Comparison of ENCODE assay signal across 10 cellular contexts in genomic region chr19:2587001-2587719, GRCh38.
DNase-seq lines count a peak whose midpoint lies in the region; ATAC-seq, FAIRE-seq and TF ChIP-seq lines count a peak whose summit lies in the region.
"Had no signal": no experiment of that assay in that cellular context is flagged by ENCODE, and none has a peak within 500 bp of the region (broad histone marks: within the 10 kb centered on the region; RNA-seq: fewer than 3 reads in every experiment).

No MANE protein-coding gene starts in this region.

- ATAC-seq in gastrocnemius medialis (no peak), HG02981 (IDR thresholded peaks at IDR 0.05; ENCODE audit: unreplicated experiment) (no peak)

- intact Hi-C loops in Caco-2 (cut with micrococcal nuclease; ENCODE audit: unreplicated experiment) (no loop called here), ascending aorta (cut with DNase I) (no loop called here), gastrocnemius medialis (cut with DNase I; ENCODE audit: low total_unique reads) (no loop called here)

- H3K36me3 Mint-ChIP-seq in Caco-2 (ENCODE audit: insufficient read depth, unreplicated experiment): peaks cover 6% of the 10 kb centered on the region

- peak overlapping the region; percentile 53 for H3K27ac Mint-ChIP-seq in Caco-2 (ENCODE audit: unreplicated experiment)

- peak overlapping the region; percentile 52 for H3K4me3 Mint-ChIP-seq in Caco-2 (ENCODE audit: unreplicated experiment)

- H3K27ac ChIP-seq in ascending aorta: peak overlapping the region; percentile 84 to 94
- peak overlapping the region; percentile 63 to 78 (median 70) for H3K27ac ChIP-seq in gastrocnemius medialis

- no peaks in the 10 kb centered on the region for H3K27me3 Mint-ChIP-seq in Caco-2 (ENCODE audit: insufficient read depth, unreplicated experiment)

- no peak for TF ChIP-seq CTCF in Caco-2 (IDR thresholded peaks at IDR 0.05; ENCODE audit: insufficient read depth in 1 of 2, low read depth in 1 of 2, low read length in 1 of 2, severe bottlenecking in 1 of 2, unreplicated experiment in 1 of 2)
- TF ChIP-seq CTCF in ascending aorta (IDR thresholded peaks at IDR 0.05): no peak
- no peak for TF ChIP-seq CTCF in gastrocnemius medialis (IDR thresholded peaks at IDR 0.05 in 4 of 5, conservative IDR thresholded peaks at IDR 0.05 in 1 of 5)

- no peak for FAIRE-seq in HTR-8/SVneo (lab: Jason Lieb, UNC)

- H3K4me1 ChIP-seq in Caco-2: peaks cover 29% of the 10 kb centered on the region
- H3K4me1 ChIP-seq in ascending aorta: peaks cover 11 to 21% of the 10 kb centered on the region in 2 donors
- H3K4me1 ChIP-seq in gastrocnemius medialis: peaks cover 0 to 3% of the 10 kb centered on the region in 2 donors

- no peak overlapping the region for H3K4me3 ChIP-seq in Caco-2 (ENCODE audit: low read depth, low read length)
- H3K4me3 ChIP-seq in ascending aorta: peak overlapping the region in 1 of 2 donors; percentile 51
- no peak overlapping the region for H3K4me3 ChIP-seq in gastrocnemius medialis

- no peak for TF ChIP-seq POLR2A in gastrocnemius medialis (IDR thresholded peaks at IDR 0.05)

- no TSS peak for BruUV-seq in Caco-2 (replicated peaks; lab: Mats Ljungman, UMichigan)

- CTCF ChIA-PET in Caco-2 (lab: Charles Lee): interaction anchor here (0.6 to 1.8 kb wide), 6 partner anchors 8 to 1382 kb away, joined by 3 to 8 read pairs (median 4); no protein-coding TSS in a partner anchor

- DNase-seq in Caco-2 (no peak), ascending aorta (ENCODE audit: low spot score in 2 of 2) (peak in 1 of 2 donors; percentile 69), iPS-NIHi7 (ENCODE audit: extremely low spot score) (peak; percentile 66), gastrocnemius medialis (no peak), COR-L47 (lab: John Stamatoyannopoulos, UW) (no peak), HTR-8/SVneo (ENCODE audit: insufficient read length, low spot score) (no peak), OCI-M1 (lab: John Stamatoyannopoulos, UW) (no peak)
- DNase-seq: effector CD8-positive, alpha-beta T cell; retina had no signal

- H3K9me3 ChIP-seq in Caco-2 (peaks cover 12% of the 10 kb centered on the region), ascending aorta (no peaks in the 10 kb centered on the region), gastrocnemius medialis (no peaks in the 10 kb centered on the region)

- H3K36me3 ChIP-seq in Caco-2 (ENCODE audit: control insufficient read depth, insufficient read depth, low read length) (no peaks in the 10 kb centered on the region), ascending aorta (no peaks in the 10 kb centered on the region), gastrocnemius medialis (no peaks in the 10 kb centered on the region)

- H3K4me1 Mint-ChIP-seq in Caco-2 (ENCODE audit: low read depth, unreplicated experiment): peaks cover 25% of the 10 kb centered on the region

- in situ Hi-C loops in gastrocnemius medialis (cut with MboI; ENCODE audit: low sequenced_read_pairs in 4 of 4): loop anchor here in 2 of 4 donors (10.0 kb wide), 1 partner anchor 122 kb away; no protein-coding TSS in a partner anchor

- POLR2A ChIA-PET in Caco-2 (lab: Charles Lee): interaction anchor here (2.3 kb wide), 1 partner anchor 111 kb away, joined by 15 read pairs; the partner anchor contains the start of gene GADD45B

- H3K9me3 Mint-ChIP-seq in Caco-2 (ENCODE audit: unreplicated experiment): peaks cover 14% of the 10 kb centered on the region

- H3K27me3 ChIP-seq in Caco-2 (replicated peaks; ENCODE audit: control insufficient read depth, insufficient read depth, low read length): no peaks in the 10 kb centered on the region
- no peaks in the 10 kb centered on the region for H3K27me3 ChIP-seq in ascending aorta
- H3K27me3 ChIP-seq in gastrocnemius medialis: no peaks in the 10 kb centered on the region
